14 cellular contexts compared by ENCODE assay signal in genomic region chr11:91396243-91397133, GRCh38.
DNase-seq lines count a peak whose midpoint lies in the region; ATAC-seq and TF ChIP-seq lines count a peak whose summit lies in the region.
"Had no signal": no experiment of that assay in that cellular context is flagged by ENCODE, and none has a peak within 500 bp of the region (broad histone marks: within the 10 kb centered on the region; RNA-seq: fewer than 3 reads in every experiment).

No MANE protein-coding gene starts in this region.

- H3K9me2 ChIP-seq in GM23338 (ENCODE audit: insufficient read depth) = no peaks in the 10 kb centered on the region

- H3K79me2 ChIP-seq in GM23338 (replicated peaks; ENCODE audit: insufficient read depth) = no peaks in the 10 kb centered on the region

- H3K4me3 Mint-ChIP-seq in GM23338 = no peak overlapping the region
- no peak overlapping the region for H3K4me3 Mint-ChIP-seq in progenitor cell of endocrine pancreas (ENCODE audit: low read depth)
- H3K4me3 Mint-ChIP-seq in activated CD8-positive, alpha-beta T cell treated with anti-CD3 and anti-CD28 coated beads for 36 hours = no peak overlapping the region
- no peak overlapping the region for H3K4me3 Mint-ChIP-seq in activated CD8-positive, alpha-beta memory T cell treated with anti-CD3 and anti-CD28 coated beads, Interleukin-2, amount 10 ng/mL, durations not matched to agents 7 days and 5 days
- H3K4me3 Mint-ChIP-seq: activated CD8-positive, alpha-beta T cell treated with anti-CD3 and anti-CD28 coated beads, Interleukin-2, amount 10 ng/mL, durations not matched to agents 7 days and 5 days; activated naive CD4-positive, alpha-beta T cell treated with anti-CD3 and anti-CD28 coated beads, Interleukin-2, amount 10 ng/mL, durations not matched to agents 7 days and 5 days; IgD-negative memory B cell had no signal

- H3K36me3 ChIP-seq in GM23338 (ENCODE audit: insufficient read depth) (no peaks in the 10 kb centered on the region), uterus (no peaks in the 10 kb centered on the region)
- H3K36me3 ChIP-seq: BLaER1 had no signal

- intact Hi-C loops in activated CD8-positive, alpha-beta T cell treated with anti-CD3 and anti-CD28 coated beads for 36 hours (cut with micrococcal nuclease) = no loop called here
- intact Hi-C loops in uterus (cut with DNase I; ENCODE audit: low total_unique reads) = no loop called here

- no peaks in the 10 kb centered on the region for H3F3A ChIP-seq in GM23338 (replicated peaks; ENCODE audit: low read depth)

- DNase-seq in GM23338 (ENCODE audit: low spot score) = no peak
- peak; percentile 32 for DNase-seq in NCI-H2196 (lab: John Stamatoyannopoulos, UW; ENCODE audit: unreplicated experiment)
- peak; percentile 69 for DNase-seq in astrocyte of the spinal cord (ENCODE audit: low read depth, low spot score)
- no peak for DNase-seq in progenitor cell of endocrine pancreas (ENCODE audit: low spot score, unreplicated experiment)
- no peak for DNase-seq in activated CD8-positive, alpha-beta T cell treated with anti-CD3 and anti-CD28 coated beads for 36 hours
- DNase-seq in NOMO-1 (lab: John Stamatoyannopoulos, UW; ENCODE audit: unreplicated experiment in 2 of 2) = no peak
- no peak for DNase-seq in uterus
- no peak for DNase-seq in activated CD8-positive, alpha-beta memory T cell treated with anti-CD3 and anti-CD28 coated beads, Interleukin-2, amount 10 ng/mL, durations not matched to agents 7 days and 5 days
- DNase-seq: activated CD8-positive, alpha-beta T cell treated with anti-CD3 and anti-CD28 coated beads, Interleukin-2, amount 10 ng/mL, durations not matched to agents 7 days and 5 days; activated naive CD4-positive, alpha-beta T cell treated with anti-CD3 and anti-CD28 coated beads, Interleukin-2, amount 10 ng/mL, durations not matched to agents 7 days and 5 days; T-helper 9 cell had no signal

- in situ Hi-C loops in astrocyte of the spinal cord (cut with HindIII; ENCODE audit: low sequenced_read_pairs) = no loop called here

- H3K4me1 Mint-ChIP-seq in GM23338 = peaks cover 3% of the 10 kb centered on the region; the same call in 2 of the 3 replicates
- peaks cover 20% of the 10 kb centered on the region for H3K4me1 Mint-ChIP-seq in progenitor cell of endocrine pancreas (ENCODE audit: low read depth)
- no peaks in the 10 kb centered on the region for H3K4me1 Mint-ChIP-seq in activated CD8-positive, alpha-beta T cell treated with anti-CD3 and anti-CD28 coated beads for 36 hours (ENCODE audit: low read depth)
- peaks cover 3% of the 10 kb centered on the region for H3K4me1 Mint-ChIP-seq in activated CD8-positive, alpha-beta memory T cell treated with anti-CD3 and anti-CD28 coated beads, Interleukin-2, amount 10 ng/mL, durations not matched to agents 7 days and 5 days
- H3K4me1 Mint-ChIP-seq: activated naive CD4-positive, alpha-beta T cell treated with anti-CD3 and anti-CD28 coated beads, Interleukin-2, amount 10 ng/mL, durations not matched to agents 7 days and 5 days; IgD-negative memory B cell had no signal

- H3K27me3 Mint-ChIP-seq in GM23338 (ENCODE audit: insufficient read depth, low read depth, poor library complexity) (no peaks in the 10 kb centered on the region), progenitor cell of endocrine pancreas (no peaks in the 10 kb centered on the region)
- no peaks in the 10 kb centered on the region for H3K27me3 Mint-ChIP-seq in activated CD8-positive, alpha-beta T cell treated with anti-CD3 and anti-CD28 coated beads for 36 hours
- H3K27me3 Mint-ChIP-seq in activated CD8-positive, alpha-beta memory T cell treated with anti-CD3 and anti-CD28 coated beads, Interleukin-2, amount 10 ng/mL, durations not matched to agents 7 days and 5 days = no peaks in the 10 kb centered on the region
- H3K27me3 Mint-ChIP-seq: activated naive CD4-positive, alpha-beta T cell treated with anti-CD3 and anti-CD28 coated beads, Interleukin-2, amount 10 ng/mL, durations not matched to agents 7 days and 5 days; IgD-negative memory B cell had no signal

- CTCF ChIA-PET in activated CD8-positive, alpha-beta T cell treated with anti-CD3 and anti-CD28 coated beads for 36 hours (lab: Charles Lee) = no interaction called here
- CTCF ChIA-PET in activated CD8-positive, alpha-beta memory T cell treated with anti-CD3 and anti-CD28 coated beads, Interleukin-2, amount 10 ng/mL, durations not matched to agents 7 days and 5 days (lab: Charles Lee) = no interaction called here

- H3K36me3 Mint-ChIP-seq in GM23338 (ENCODE audit: low read depth) (no peaks in the 10 kb centered on the region), progenitor cell of endocrine pancreas (ENCODE audit: insufficient read depth) (no peaks in the 10 kb centered on the region)
- H3K36me3 Mint-ChIP-seq in activated CD8-positive, alpha-beta T cell treated with anti-CD3 and anti-CD28 coated beads for 36 hours (ENCODE audit: low read depth) = no peaks in the 10 kb centered on the region
- no peaks in the 10 kb centered on the region for H3K36me3 Mint-ChIP-seq in activated CD8-positive, alpha-beta memory T cell treated with anti-CD3 and anti-CD28 coated beads, Interleukin-2, amount 10 ng/mL, durations not matched to agents 7 days and 5 days
- H3K36me3 Mint-ChIP-seq: activated naive CD4-positive, alpha-beta T cell treated with anti-CD3 and anti-CD28 coated beads, Interleukin-2, amount 10 ng/mL, durations not matched to agents 7 days and 5 days had no signal

- H3K9me3 Mint-ChIP-seq in GM23338 = peaks cover 7% of the 10 kb centered on the region; the same call in 1 of the 3 replicates
- H3K9me3 Mint-ChIP-seq in progenitor cell of endocrine pancreas (ENCODE audit: low read depth) = peaks cover 6% of the 10 kb centered on the region
- peaks cover 9% of the 10 kb centered on the region for H3K9me3 Mint-ChIP-seq in activated CD8-positive, alpha-beta T cell treated with anti-CD3 and anti-CD28 coated beads for 36 hours
- peaks cover 14% of the 10 kb centered on the region for H3K9me3 Mint-ChIP-seq in activated CD8-positive, alpha-beta memory T cell treated with anti-CD3 and anti-CD28 coated beads, Interleukin-2, amount 10 ng/mL, durations not matched to agents 7 days and 5 days (ENCODE audit: low read depth)

- no peak for ATAC-seq in GM23338
- ATAC-seq in activated CD8-positive, alpha-beta T cell treated with anti-CD3 and anti-CD28 coated beads for 36 hours = no peak
- ATAC-seq in activated CD8-positive, alpha-beta memory T cell treated with anti-CD3 and anti-CD28 coated beads, Interleukin-2, amount 10 ng/mL, durations not matched to agents 7 days and 5 days = no peak
- ATAC-seq: activated CD8-positive, alpha-beta T cell treated with anti-CD3 and anti-CD28 coated beads, Interleukin-2, amount 10 ng/mL, durations not matched to agents 7 days and 5 days; HCT116 had no signal

- POLR2A ChIA-PET in activated CD8-positive, alpha-beta T cell treated with anti-CD3 and anti-CD28 coated beads for 36 hours (lab: Charles Lee) = no interaction called here

- H3K4me3 ChIP-seq in GM23338 (no peak overlapping the region), astrocyte of the spinal cord (ENCODE audit: low read depth, low read length) (no peak overlapping the region), uterus (no peak overlapping the region)
- H3K4me3 ChIP-seq: BLaER1 had no signal

- no peak for TF ChIP-seq POLR2A in uterus (IDR thresholded peaks at IDR 0.05)

- no peak overlapping the region for H3K27ac ChIP-seq in GM23338 (ENCODE audit: low read depth)
- no peak overlapping the region for H3K27ac ChIP-seq in uterus
- H3K27ac ChIP-seq: BLaER1 had no signal

- H3K27me3 ChIP-seq in GM23338 (ENCODE audit: insufficient read depth) (no peaks in the 10 kb centered on the region), uterus (no peaks in the 10 kb centered on the region)
- H3K27me3 ChIP-seq: BLaER1 had no signal

- H3K4me1 ChIP-seq in GM23338 (ENCODE audit: insufficient read depth) (no peaks in the 10 kb centered on the region), uterus (no peaks in the 10 kb centered on the region)
- H3K4me1 ChIP-seq: BLaER1 had no signal

- H4K20me1 ChIP-seq in GM23338 (replicated peaks; ENCODE audit: insufficient read depth) = no peaks in the 10 kb centered on the region
- H4K20me1 ChIP-seq: BLaER1 had no signal

- no peak overlapping the region for H3K27ac Mint-ChIP-seq in GM23338
- H3K27ac Mint-ChIP-seq in progenitor cell of endocrine pancreas = peak overlapping the region; percentile 74
- H3K27ac Mint-ChIP-seq in activated CD8-positive, alpha-beta T cell treated with anti-CD3 and anti-CD28 coated beads for 36 hours = no peak overlapping the region
- H3K27ac Mint-ChIP-seq in activated CD8-positive, alpha-beta memory T cell treated with anti-CD3 and anti-CD28 coated beads, Interleukin-2, amount 10 ng/mL, durations not matched to agents 7 days and 5 days = no peak overlapping the region
- H3K27ac Mint-ChIP-seq: activated CD8-positive, alpha-beta T cell treated with anti-CD3 and anti-CD28 coated beads, Interleukin-2, amount 10 ng/mL, durations not matched to agents 7 days and 5 days; activated naive CD4-positive, alpha-beta T cell treated with anti-CD3 and anti-CD28 coated beads, Interleukin-2, amount 10 ng/mL, durations not matched to agents 7 days and 5 days had no signal

- peak overlapping the region; percentile 12; the same call in 1 of the 2 replicates for H2AFZ ChIP-seq in GM23338

- TF ChIP-seq CTCF in GM23338 (conservative IDR thresholded peaks at IDR 0.05; ENCODE audit: low read depth in 2 of 2) = no peak
- TF ChIP-seq CTCF in astrocyte of the spinal cord (IDR thresholded peaks at IDR 0.05; ENCODE audit: low read depth, low read length) = no peak
- no peak for TF ChIP-seq CTCF in progenitor cell of endocrine pancreas (IDR thresholded peaks at IDR 0.05; ENCODE audit: unreplicated experiment)
- no peak for TF ChIP-seq CTCF in activated CD8-positive, alpha-beta T cell treated with anti-CD3 and anti-CD28 coated beads for 36 hours (IDR thresholded peaks at IDR 0.05)
- TF ChIP-seq CTCF in uterus (IDR thresholded peaks at IDR 0.05) = no peak

- no peak overlapping the region for H3K4me2 ChIP-seq in GM23338
- H3K4me2 ChIP-seq: BLaER1 had no signal

- H3K9me3 ChIP-seq in uterus = no peaks in the 10 kb centered on the region
- H3K9me3 ChIP-seq: BLaER1 had no signal

TF ChIP-seq in GM23338, 12 proteins besides CTCF, POLR2A, EP300 and RAD21 (continues in another document):
- TF ChIP-seq CREB1 (CRISPR knock-in tag; IDR thresholded peaks at IDR 0.05; ENCODE audit: low read depth) = no peak
- no peak for TF ChIP-seq ZNF114 (CRISPR knock-in tag; IDR thresholded peaks at IDR 0.05)
- no peak for TF ChIP-seq JUNB (IDR thresholded peaks at IDR 0.05; ENCODE audit: unreplicated experiment)
- no peak for TF ChIP-seq ZNF331 (CRISPR knock-in tag; IDR thresholded peaks at IDR 0.05; ENCODE audit: low read depth)

Comparison
In these comparisons a context has a peak if more than half of its experiments do, and no peak if none do; other contexts are left out.
1. DNase-seq: peak in NCI-H2196 (single experiment) and astrocyte of the spinal cord (single experiment); none in GM23338 (single experiment), progenitor cell of endocrine pancreas (single experiment), activated CD8-positive, alpha-beta T cell treated with anti-CD3 and anti-CD28 coated beads for 36 hours (single experiment), NOMO-1 (0 of 2), uterus (0 of 2) and activated CD8-positive, alpha-beta memory T cell treated with anti-CD3 and anti-CD28 coated beads, Interleukin-2, amount 10 ng/mL, durations not matched to agents 7 days and 5 days (single experiment).